ENCODE assay signal across 8 cellular contexts in genomic region chr2:162153608-162154224, GRCh38. TPM values are rescaled to one million over a fixed set of nuclear protein-coding genes. Genes with fewer than 3 reads are reported as not detected.
A peak's percentile ranks its signal among the peaks of the same experiment; 100 is the strongest.
DNase-seq lines count a peak whose midpoint lies in the region; ATAC-seq and TF ChIP-seq lines count a peak whose summit lies in the region.

No MANE protein-coding gene starts in this region.

- H3K4me1 ChIP-seq in heart right ventricle (no peaks in the 10 kb centered on the region), right atrium auricular region (no peaks in the 10 kb centered on the region), left lung (no peaks in the 10 kb centered on the region)

- in situ Hi-C loops in astrocyte of the cerebellum (cut with HindIII; ENCODE audit: low sequenced_read_pairs): no loop called here

- H3K9me3 ChIP-seq in heart right ventricle (no peaks in the 10 kb centered on the region), right atrium auricular region (no peaks in the 10 kb centered on the region), left lung (no peaks in the 10 kb centered on the region)

- intact Hi-C loops in heart right ventricle (cut with DNase I) (loop anchor here in 4 of 10 donors (5.0 to 10.0 kb wide), 3 partner anchors 141 to 151 kb away; no protein-coding TSS in a partner anchor), left lung (cut with DNase I) (no loop called here)

- peaks cover 0 to 7% (median 0%) of the 10 kb centered on the region in 7 donors for H3K27me3 ChIP-seq in heart right ventricle
- no peaks in the 10 kb centered on the region for H3K27me3 ChIP-seq in right atrium auricular region
- H3K27me3 ChIP-seq in left lung: peaks cover 0 to 6% of the 10 kb centered on the region in 2 donors

- H3K36me3 ChIP-seq in heart right ventricle: no peaks in the 10 kb centered on the region
- no peaks in the 10 kb centered on the region for H3K36me3 ChIP-seq in right atrium auricular region
- no peaks in the 10 kb centered on the region for H3K36me3 ChIP-seq in left lung

- H3K4me3 ChIP-seq in heart right ventricle: no peak overlapping the region
- no peak overlapping the region for H3K4me3 ChIP-seq in right atrium auricular region
- H3K4me3 ChIP-seq in astrocyte of the cerebellum (ENCODE audit: low read depth, low read length): no peak overlapping the region
- no peak overlapping the region for H3K4me3 ChIP-seq in left lung

- DNase-seq in heart right ventricle (peak in 1 of 2 donors; percentile 25), right atrium auricular region (ENCODE audit: low spot score) (no peak), NCI-H128 (lab: John Stamatoyannopoulos, UW; ENCODE audit: unreplicated experiment) (peak; percentile 15), T-helper 2 cell (peak in 4 of 5 experiments; percentile 8 to 75 (median 21)), astrocyte of the cerebellum (ENCODE audit: low read depth) (peak; percentile 20), left lung (peak in 1 of 2 donors; percentile 39)
- peak; percentile 0 to 30 for DNase-seq in stimulated activated CD8-positive, alpha-beta memory T cell treated with anti-CD3 and anti-CD28 coated beads, Interleukin-2, amount 100 ng/mL, for 48 hours (ENCODE audit: low read depth in 2 of 2)

- H3K27ac ChIP-seq in heart right ventricle (no peak overlapping the region), right atrium auricular region (no peak overlapping the region), left lung (no peak overlapping the region)

- 3 to 6% methylated on average over 5 of the region's 5 CpGs for WGBS in heart right ventricle, 2 donors

- ATAC-seq in heart right ventricle: peak in 1 of 8 donors; percentile 52
- peak; percentile 91 for ATAC-seq in HG02840 (IDR thresholded peaks at IDR 0.05; ENCODE audit: low FRiP score, unreplicated experiment)
- peak; percentile 95 for ATAC-seq in left lung

- TF ChIP-seq CTCF in heart right ventricle (IDR thresholded peaks at IDR 0.05) (peak in 7 of 9 donors; percentile 26 to 68 (median 49)), right atrium auricular region (IDR thresholded peaks at IDR 0.05) (peak in 1 of 2 donors; percentile 45), astrocyte of the cerebellum (IDR thresholded peaks at IDR 0.05; ENCODE audit: low read depth, low read length, missing control alignments) (peak; percentile 58), left lung (IDR thresholded peaks at IDR 0.05) (peak; percentile 36 to 49)

RNA-seq across cellular contexts. Expression of gene GCG, which starts 1.7 kb away (rescaled TPM):
- total RNA-seq in heart right ventricle (not detected), right atrium auricular region (not detected), left lung (not detected)
- under 1 TPM in 1 of 2 donors, not detected in 1; 0.32 TPM for polyA plus RNA-seq in heart right ventricle
